8 cellular contexts compared by ENCODE assay signal in the genomic region with DNA sequence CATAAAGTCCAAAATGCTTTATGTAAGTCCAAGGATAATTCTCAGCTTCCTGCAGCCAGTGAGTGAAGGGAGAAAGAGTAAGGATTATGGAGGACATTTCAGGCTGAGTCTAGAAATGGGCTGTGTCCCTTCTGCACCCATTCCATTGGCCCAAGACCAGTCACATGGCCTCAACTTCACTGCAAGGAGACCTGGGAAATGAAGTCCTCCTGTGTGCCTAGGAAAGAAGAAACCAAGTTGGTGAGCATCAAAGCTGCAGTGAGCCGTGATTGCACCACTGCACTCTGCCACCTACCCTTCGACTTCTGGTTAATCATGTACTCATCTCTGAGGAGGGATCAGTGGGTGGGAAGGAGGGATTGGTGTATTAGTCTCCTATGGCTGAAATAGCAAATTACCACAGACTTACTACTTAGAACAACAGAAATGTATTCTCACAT. TPM values are rescaled to one million over a fixed set of nuclear protein-coding genes. Genes with fewer than 3 reads are reported as not detected.
A peak's percentile ranks its signal among the peaks of the same experiment; 100 is the strongest.
DNase-seq lines count a peak whose midpoint lies in the region; ATAC-seq, FAIRE-seq and TF ChIP-seq lines count a peak whose summit lies in the region.

No MANE protein-coding gene starts in this region.

- H2AFZ ChIP-seq in Loucy (ENCODE audit: low read length): peak overlapping the region; percentile 81

- H3K4me1 ChIP-seq in Loucy (ENCODE audit: insufficient read depth, low read length, poor library complexity, severe bottlenecking) (peaks cover 37% of the 10 kb centered on the region), lower lobe of right lung (peaks cover 24% of the 10 kb centered on the region)

- H3K9me2 ChIP-seq in Loucy (replicated peaks; ENCODE audit: low read depth, low read length): no peaks in the 10 kb centered on the region

- H3K9me3 ChIP-seq in Loucy (ENCODE audit: insufficient read depth, low read depth, low read length): no peaks in the 10 kb centered on the region
- no peaks in the 10 kb centered on the region for H3K9me3 ChIP-seq in lower lobe of right lung

- H3K9ac ChIP-seq in Loucy (ENCODE audit: low read depth, low read length, poor library complexity, severe bottlenecking): peak overlapping the region; percentile 18

- ATAC-seq in GM21423 (IDR thresholded peaks at IDR 0.05; ENCODE audit: unreplicated experiment) (peak; percentile 36), lower lobe of right lung (peak; percentile 69 to 71), HG02885 (IDR thresholded peaks at IDR 0.05; ENCODE audit: poor library complexity, unreplicated experiment) (no peak)

- H3K4me2 ChIP-seq in Loucy (ENCODE audit: low read depth, low read length, poor library complexity, severe bottlenecking): peak overlapping the region; percentile 59

- H3K27ac ChIP-seq in lower lobe of right lung: no peak overlapping the region

- H3K27me3 ChIP-seq in Loucy (ENCODE audit: insufficient read depth, low read length, poor library complexity, severe bottlenecking) (no peaks in the 10 kb centered on the region), lower lobe of right lung (ENCODE audit: low read depth) (no peaks in the 10 kb centered on the region)

- TF ChIP-seq CTCF in Loucy (conservative IDR thresholded peaks at IDR 0.05; ENCODE audit: low read length): no peak
- TF ChIP-seq CTCF in cardiac fibroblast (IDR thresholded peaks at IDR 0.05; ENCODE audit: low read depth, low read length): no peak
- no peak for TF ChIP-seq CTCF in lower lobe of right lung (IDR thresholded peaks at IDR 0.05)

- FAIRE-seq in TTC549 (lab: Jason Lieb, UNC) (peak; percentile 56), urothelium cell line (lab: Jason Lieb, UNC) (no peak)

- peak overlapping the region; percentile 60 for H3K4me3 ChIP-seq in Loucy (ENCODE audit: low read length, poor library complexity, severe bottlenecking)
- H3K4me3 ChIP-seq in cardiac fibroblast (replicated peaks in 1 of 2; ENCODE audit: low read depth in 2 of 2, low read length in 2 of 2): no peak overlapping the region
- H3K4me3 ChIP-seq in lower lobe of right lung: no peak overlapping the region

- no peaks in the 10 kb centered on the region for H3F3A ChIP-seq in Loucy (ENCODE audit: low read depth)

- peaks cover 11% of the 10 kb centered on the region; the same call in 1 of the 2 replicates for H3K79me2 ChIP-seq in Loucy (ENCODE audit: insufficient read depth, low read length)

- DNase-seq in COLO829 (ENCODE audit: low spot score) (peak; percentile 49), cardiac fibroblast (ENCODE audit: low read depth in 2 of 2) (peak; percentile 59 to 64), lower lobe of right lung (no peak), urothelium cell line (ENCODE audit: low spot score) (peak; percentile 51)

- no peaks in the 10 kb centered on the region for H4K20me1 ChIP-seq in Loucy (ENCODE audit: insufficient read depth, low read length, poor library complexity, severe bottlenecking)

- intact Hi-C loops in lower lobe of right lung (cut with DNase I): no loop called here

- H3K36me3 ChIP-seq in Loucy (ENCODE audit: insufficient read depth, low read length): no peaks in the 10 kb centered on the region
- peaks cover 11% of the 10 kb centered on the region for H3K36me3 ChIP-seq in lower lobe of right lung

RNA-seq across cellular contexts. Expression of a gene that starts 3.6 kb away (rescaled TPM):
- total RNA-seq in lower lobe of right lung: 175 TPM

RNA-seq across cellular contexts. Expression of a gene that starts 6.6 kb away (rescaled TPM):
- total RNA-seq in lower lobe of right lung: 4.9 TPM

RNA-seq across cellular contexts. Expression of a gene that starts 30.6 kb away (rescaled TPM):
- 36.2 TPM for total RNA-seq in lower lobe of right lung

RNA-seq across cellular contexts. Expression of a gene that starts 32.0 kb away (rescaled TPM):
- 0.92 TPM for total RNA-seq in lower lobe of right lung

RNA-seq across cellular contexts. Expression of a gene that starts 56.4 kb away (rescaled TPM):
- total RNA-seq in lower lobe of right lung: 3.1 TPM
